ENCODE assay signal across 14 cellular contexts in the genomic region with DNA sequence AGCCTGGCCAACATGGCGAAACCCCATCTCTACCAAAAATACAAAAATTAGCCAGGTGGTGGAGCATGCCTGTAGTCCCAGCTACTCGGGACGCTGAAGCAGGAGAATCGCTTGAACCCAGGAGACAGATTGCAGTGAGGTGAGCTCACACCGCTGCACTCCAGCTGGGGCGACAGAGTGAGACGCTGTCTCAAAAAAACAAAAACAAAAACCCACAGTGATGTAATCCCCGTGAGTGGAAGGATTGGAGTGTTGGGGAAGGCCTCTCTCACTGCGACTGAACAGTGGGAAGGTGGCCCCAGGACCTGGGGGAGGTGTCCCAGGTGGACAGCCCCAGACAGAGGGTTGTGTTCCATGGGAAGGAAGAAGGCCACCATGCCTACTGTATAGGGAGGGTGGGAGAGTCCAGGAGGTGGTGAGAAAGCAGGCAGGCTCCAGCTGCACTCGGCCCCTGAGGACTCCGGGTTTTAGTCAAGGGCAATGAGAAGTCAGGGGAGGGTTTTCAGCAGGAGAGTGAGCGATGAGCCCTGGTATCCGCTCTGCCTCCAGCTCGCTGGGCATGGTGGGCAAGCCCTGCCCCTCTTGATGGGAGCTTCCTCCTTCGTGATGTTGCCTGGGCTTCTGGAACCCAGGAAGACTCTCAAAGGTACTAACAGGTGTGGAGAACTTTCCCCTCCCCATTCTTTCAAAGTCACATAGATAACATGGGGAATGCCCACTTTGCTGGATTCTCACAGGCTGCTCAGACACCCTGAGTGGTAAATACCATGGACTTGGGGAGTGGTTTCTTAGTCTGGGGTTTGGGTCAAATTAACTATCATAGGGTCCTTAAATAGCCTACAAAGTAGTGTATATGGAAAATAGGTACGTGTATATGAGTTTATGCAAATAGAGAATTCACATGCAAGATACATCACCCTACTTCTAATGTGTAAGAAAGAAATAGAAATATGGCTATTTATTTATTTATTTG.
DNase-seq lines count a peak whose midpoint lies in the region; ATAC-seq, FAIRE-seq and TF ChIP-seq lines count a peak whose summit lies in the region.
"Had no signal": no experiment of that assay in that cellular context is flagged by ENCODE, and none has a peak within 500 bp of the region (broad histone marks: within the 10 kb centered on the region; RNA-seq: fewer than 3 reads in every experiment).

No MANE protein-coding gene starts in this region.

- no peak overlapping the region for H2BK15ac ChIP-seq in mesendoderm (replicated peaks; ENCODE audit: low read depth)

- no peaks in the 10 kb centered on the region for H3K79me2 ChIP-seq in mesendoderm (ENCODE audit: control insufficient read depth, insufficient read depth, low read length)

- FAIRE-seq in A549 (lab: Jason Lieb, UNC) = no peak
- FAIRE-seq: frontal cortex, TTC549 had no signal

- H3K4me2 ChIP-seq in A549 = no peak overlapping the region; the same call in 2 of the 3 replicates
- H3K4me2 ChIP-seq in mesendoderm (ENCODE audit: low read length) = no peak overlapping the region

- CTCF ChIA-PET in A549 (lab: Yijun Ruan, JAX) = interaction anchor here (1.2 to 3.0 kb wide), 5 partner anchors 10 to 168 kb away, joined by 3 to 10 read pairs (median 7); no protein-coding TSS in a partner anchor

- H2AK5ac ChIP-seq in mesendoderm (ENCODE audit: low read length) = no peak overlapping the region

- H2BK5ac ChIP-seq in mesendoderm (ENCODE audit: low read length) = no peak overlapping the region

- H3K9me3 ChIP-seq in A549 = no peaks in the 10 kb centered on the region
- H3K9me3 ChIP-seq: HAP-1, left lung had no signal

- TF ChIP-seq CTCF in A549 (IDR thresholded peaks at IDR 0.05) (no peak), NB4 (IDR thresholded peaks at IDR 0.05; ENCODE audit: low read depth, low read length) (no peak)

- no peak overlapping the region for H3K56ac ChIP-seq in mesendoderm (ENCODE audit: low read length)

- H4K5ac ChIP-seq in mesendoderm (ENCODE audit: low read length) = no peak overlapping the region

- H3K36me3 ChIP-seq in mesendoderm (ENCODE audit: control insufficient read depth, insufficient read depth, low read length) = no peaks in the 10 kb centered on the region
- H3K36me3 ChIP-seq: HAP-1, left lung had no signal

- TF ChIP-seq RAD21 in A549 (conservative IDR thresholded peaks at IDR 0.05 in 1 of 2, IDR thresholded peaks at IDR 0.05 in 1 of 2) = no peak

- no peak overlapping the region for H2BK120ac ChIP-seq in mesendoderm (ENCODE audit: low read depth, low read length)

- TF ChIP-seq EP300 in A549 (IDR thresholded peaks at IDR 0.05) = no peak

- WGBS in A549 (ENCODE audit: missing lambda C conversion rate) = 95% methylated on average over 16 of the region's 16 CpGs
- no CpG with 5 or more reads among the region's 16 CpGs for WGBS in mesendoderm (ENCODE audit: extremely low coverage, insufficient coverage, low lambda C conversion rate)

- POLR2A ChIA-PET in A549 (lab: Yijun Ruan, JAX) = no interaction called here

- H3K4me3 ChIP-seq in A549 (no peak overlapping the region), NB4 (ENCODE audit: low read depth, low read length) (no peak overlapping the region), mesendoderm (ENCODE audit: low read length) (no peak overlapping the region)
- H3K4me3 ChIP-seq: HAP-1, left lung had no signal

- H3K27ac ChIP-seq in A549 (peak overlapping the region; percentile 78 to 95), mesendoderm (ENCODE audit: low read depth, low read length) (no peak overlapping the region)

- ATAC-seq in A549 = no peak
- peak; percentile 38 for ATAC-seq in GM18907 (IDR thresholded peaks at IDR 0.05; ENCODE audit: unreplicated experiment)
- ATAC-seq in GM18873 (IDR thresholded peaks at IDR 0.05; ENCODE audit: low FRiP score, unreplicated experiment) = no peak
- no peak for ATAC-seq in HG03469 (IDR thresholded peaks at IDR 0.05; ENCODE audit: unreplicated experiment)

- no peak overlapping the region for H3K23ac ChIP-seq in mesendoderm (ENCODE audit: low read length)

- H3K4ac ChIP-seq in mesendoderm (ENCODE audit: low read depth, low read length) = no peak overlapping the region

- H4K8ac ChIP-seq in mesendoderm (ENCODE audit: low read depth, low read length) = no peak overlapping the region

- TF ChIP-seq POLR2A in A549 (IDR thresholded peaks at IDR 0.05; ENCODE audit: low read length) = no peak
- no peak for TF ChIP-seq POLR2A in NB4 (IDR thresholded peaks at IDR 0.05; ENCODE audit: extremely low read depth, insufficient read length)

- DNase-seq in A549 (ENCODE audit: low read depth in 1 of 2, low spot score in 1 of 2) (no peak), NB4 (ENCODE audit: low read depth) (peak; percentile 26), mesendoderm (no peak), D341Med (ENCODE audit: low spot score) (no peak)
- no peak for DNase-seq in NK-92 treated with Interleukin-12 subunit alpha and Interleukin-12 subunit beta, amount 100 ng/mL, for 24 hours (lab: John Stamatoyannopoulos, UW)
- DNase-seq: activated CD8-positive, alpha-beta memory T cell treated with anti-CD3 and anti-CD28 coated beads, Interleukin-2, amount 50 U/mL, for 4 hours; stimulated activated CD4-positive, alpha-beta T cell treated with anti-CD3 and anti-CD28 coated beads, Interleukin-4, amount 100 ng/mL, for 4 hours had no signal

- H3K79me1 ChIP-seq in mesendoderm (ENCODE audit: low read length) = no peaks in the 10 kb centered on the region

- H3K18ac ChIP-seq in mesendoderm (ENCODE audit: low read length) = peak overlapping the region; percentile 10

- H3K27me3 ChIP-seq in mesendoderm (ENCODE audit: insufficient read depth, low read length, poor library complexity) = no peaks in the 10 kb centered on the region

- H3K4me1 ChIP-seq in A549 (peaks cover 55% of the 10 kb centered on the region), mesendoderm (ENCODE audit: control insufficient read depth, low read depth, low read length) (no peaks in the 10 kb centered on the region)
- H3K4me1 ChIP-seq: HAP-1 had no signal

- no peak overlapping the region for H3K9ac ChIP-seq in mesendoderm (ENCODE audit: low read length)

TF ChIP-seq in A549, 52 proteins besides CTCF, POLR2A, EP300 and RAD21:
- TF ChIP-seq, protein P1, sequence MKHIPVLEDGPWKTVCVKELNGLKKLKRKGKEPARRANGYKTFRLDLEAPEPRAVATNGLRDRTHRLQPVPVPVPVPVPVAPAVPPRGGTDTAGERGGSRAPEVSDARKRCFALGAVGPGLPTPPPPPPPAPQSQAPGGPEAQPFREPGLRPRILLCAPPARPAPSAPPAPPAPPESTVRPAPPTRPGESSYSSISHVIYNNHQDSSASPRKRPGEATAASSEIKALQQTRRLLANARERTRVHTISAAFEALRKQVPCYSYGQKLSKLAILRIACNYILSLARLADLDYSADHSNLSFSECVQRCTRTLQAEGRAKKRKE (CRISPR knock-in tag; IDR thresholded peaks at IDR 0.05; ENCODE audit: low read depth) = no peak
- no peak for TF ChIP-seq RNF2 (IDR thresholded peaks at IDR 0.05; ENCODE audit: borderline replicate concordance, low read depth)
- TF ChIP-seq, protein P2, sequence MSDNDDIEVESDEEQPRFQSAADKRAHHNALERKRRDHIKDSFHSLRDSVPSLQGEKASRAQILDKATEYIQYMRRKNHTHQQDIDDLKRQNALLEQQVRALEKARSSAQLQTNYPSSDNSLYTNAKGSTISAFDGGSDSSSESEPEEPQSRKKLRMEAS (IDR thresholded peaks at IDR 0.05) = no peak
